In the genomic region with DNA sequence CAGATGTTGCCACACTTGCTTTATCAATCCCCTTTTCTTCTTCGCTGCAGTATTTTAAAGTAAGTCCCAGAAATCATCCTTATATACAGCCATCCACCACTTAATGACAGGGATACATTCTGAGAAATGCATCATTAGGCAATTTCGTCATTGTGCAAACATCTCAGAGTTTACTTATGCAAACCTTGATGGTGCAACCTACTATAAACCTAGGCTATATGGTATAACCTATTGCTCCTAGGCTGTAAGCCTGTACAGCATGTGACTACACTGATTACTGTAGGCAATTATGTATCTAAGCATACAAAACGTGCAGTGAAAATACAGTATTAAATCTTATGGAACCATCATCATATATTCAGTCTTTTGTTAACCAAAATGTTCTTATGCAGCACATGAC, we compare ENCODE assay signal across 25 cellular contexts. TPM values are rescaled to one million over a fixed set of nuclear protein-coding genes. Genes with fewer than 3 reads are reported as not detected.
"Had no signal": no experiment of that assay in that cellular context is flagged by ENCODE, and none has a peak within 500 bp of the region (broad histone marks: within the 10 kb centered on the region; RNA-seq: fewer than 3 reads in every experiment).

No MANE protein-coding gene starts in this region.

- ATAC-seq: activated CD4-positive, CD25-positive, alpha-beta regulatory T cell treated with anti-CD3 and anti-CD28 coated beads, Interleukin-2, amount 50 U/mL, for 24 hours; heart left ventricle; left lung; right cardiac atrium; stimulated activated naive CD8-positive, alpha-beta T cell treated with anti-CD3 and anti-CD28 coated beads, Interleukin-15, Interleukin-2, amounts not matched to agents 100 U/mL and 50 U/mL, for 24 hours; T-helper 17 cell had no signal

- H3K9me3 ChIP-seq: testis had no signal

- H3K27me3 ChIP-seq: heart left ventricle, left lung, testis, transverse colon had no signal

- H3K4me1 ChIP-seq: heart left ventricle, left lung, spleen, testis, transverse colon had no signal

- H3K27ac ChIP-seq: heart left ventricle, left lung, spleen, testis, transverse colon, WERI-Rb-1 had no signal

- DNase-seq: activated CD4-positive, alpha-beta T cell treated with anti-CD3 and anti-CD28 coated beads for 48 hours; activated CD4-positive, alpha-beta T cell treated with anti-CD3 and anti-CD28 coated beads, Interleukin-2, amount 50 U/mL, for 48 hours; activated CD8-positive, alpha-beta memory T cell treated with anti-CD3 and anti-CD28 coated beads for 24 hours; activated effector memory CD4-positive, alpha-beta T cell treated with Interleukin-2 at 50 U/mL for 16 hours; activated naive CD4-positive, alpha-beta T cell treated with Interleukin-2 at 50 U/mL for 16 hours; anterior cingulate cortex; dermis blood vessel endothelial cell; effector CD4-positive, alpha-beta T cell; heart left ventricle; kidney glomerular epithelial cell; left lung; posterior cingulate gyrus; right cardiac atrium; spleen; stimulated activated CD4-positive, alpha-beta T cell treated with anti-CD3 and anti-CD28 coated beads, Interleukin-2, amount 100 ng/mL, for 48 hours; stimulated activated naive CD8-positive, alpha-beta T cell treated with anti-CD3 and anti-CD28 coated beads, Interleukin-15, Interleukin-2, amounts not matched to agents 100 U/mL and 50 U/mL, for 24 hours; T-helper 17 cell; T1000; testis; transverse colon; WERI-Rb-1 had no signal

- H3K36me3 ChIP-seq: heart left ventricle, left lung, spleen, transverse colon, WERI-Rb-1 had no signal

- H3K4me3 ChIP-seq: heart left ventricle, left lung, lung, spleen, testis, transverse colon had no signal

RNA-seq across cellular contexts. Expression of a gene that starts 36.8 kb away (rescaled TPM):
- total RNA-seq: dermis blood vessel endothelial cell, epithelial cell of proximal tubule, left lung, mesenteric fat pad, right cardiac atrium, T-helper 17 cell had no signal
- polyA plus RNA-seq: heart left ventricle, right cardiac atrium had no signal
